In the genomic region with DNA sequence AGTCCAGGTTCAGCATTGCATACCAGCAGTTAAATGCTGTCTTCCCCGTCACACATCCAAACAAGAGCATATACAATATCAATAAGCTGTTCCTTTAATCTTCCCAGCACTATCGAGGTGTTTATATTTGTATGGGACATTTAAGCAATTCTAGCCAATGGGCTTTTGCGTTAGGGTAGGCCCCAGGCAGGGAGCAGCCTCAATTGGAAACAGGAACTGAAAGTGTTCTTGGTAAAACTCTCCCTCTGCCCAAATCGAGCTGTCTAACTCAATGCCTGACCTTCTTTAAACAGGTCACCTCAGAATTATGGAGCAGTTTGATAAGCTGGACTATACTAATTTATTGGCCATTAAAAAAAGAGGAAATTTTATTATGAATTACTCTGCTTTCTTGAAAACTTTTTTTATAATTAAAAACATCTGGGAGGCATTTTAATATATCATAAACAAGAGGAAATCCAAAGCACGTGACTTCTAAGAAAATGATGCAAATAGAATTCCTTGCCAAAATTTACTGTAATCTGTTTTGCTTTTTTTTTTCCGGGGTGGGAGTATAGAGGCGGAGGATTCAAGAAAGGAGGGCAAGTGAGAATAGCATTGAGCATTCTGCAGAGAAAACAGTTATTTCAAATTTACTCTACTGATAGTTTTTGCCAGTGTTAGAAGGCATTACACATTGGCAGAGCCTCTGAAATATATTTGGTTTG, we compare ENCODE assay signal across 8 cellular contexts.
DNase-seq lines count a peak whose midpoint lies in the region; ATAC-seq lines count a peak whose summit lies in the region.

No MANE protein-coding gene starts in this region.

- no peaks in the 10 kb centered on the region for H3K36me3 Mint-ChIP-seq in activated T-helper 1 cell treated with anti-CD3 and anti-CD28 coated beads, Interleukin-12 subunit alpha, Interleukin-12 subunit beta, Interleukin-2, Interleukin-4 antibody, amounts not matched to agents 30 ng/mL and 10 ng/mL and 1 ng/mL, durations not matched to agents 14 hours and 24 hours and 36 hours (ENCODE audit: low read depth)

- no peaks in the 10 kb centered on the region for H3K27me3 Mint-ChIP-seq in activated T-helper 1 cell treated with anti-CD3 and anti-CD28 coated beads, Interleukin-12 subunit alpha, Interleukin-12 subunit beta, Interleukin-2, Interleukin-4 antibody, amounts not matched to agents 30 ng/mL and 10 ng/mL and 1 ng/mL, durations not matched to agents 14 hours and 24 hours and 36 hours (ENCODE audit: insufficient read depth)

- DNase-seq in OCI-M1 (lab: John Stamatoyannopoulos, UW) (peak; percentile 96), fibroblast of the conjunctiva (ENCODE audit: low read depth) (peak; percentile 92), smooth muscle cell of the brain vasculature (ENCODE audit: low read depth, low spot score) (peak; percentile 54), iPS-NIHi7 (ENCODE audit: extremely low spot score) (no peak)
- no peak for DNase-seq in activated CD8-positive, alpha-beta memory T cell treated with anti-CD3 and anti-CD28 coated beads for 24 hours
- no peak for DNase-seq in activated T-helper 1 cell treated with anti-CD3 and anti-CD28 coated beads, Interleukin-12 subunit alpha, Interleukin-12 subunit beta, Interleukin-2, Interleukin-4 antibody, amounts not matched to agents 30 ng/mL and 10 ng/mL and 1 ng/mL, durations not matched to agents 14 hours and 24 hours and 36 hours (ENCODE audit: low spot score)

- H3K4me3 Mint-ChIP-seq in activated T-helper 1 cell treated with anti-CD3 and anti-CD28 coated beads, Interleukin-12 subunit alpha, Interleukin-12 subunit beta, Interleukin-2, Interleukin-4 antibody, amounts not matched to agents 30 ng/mL and 10 ng/mL and 1 ng/mL, durations not matched to agents 14 hours and 24 hours and 36 hours: no peak overlapping the region

- intact Hi-C loops in activated T-helper 1 cell treated with anti-CD3 and anti-CD28 coated beads, Interleukin-12 subunit alpha, Interleukin-12 subunit beta, Interleukin-2, Interleukin-4 antibody, amounts not matched to agents 30 ng/mL and 10 ng/mL and 1 ng/mL, durations not matched to agents 14 hours and 24 hours and 36 hours (cut with micrococcal nuclease): no loop called here

- no peaks in the 10 kb centered on the region for H3K9me3 Mint-ChIP-seq in activated T-helper 1 cell treated with anti-CD3 and anti-CD28 coated beads, Interleukin-12 subunit alpha, Interleukin-12 subunit beta, Interleukin-2, Interleukin-4 antibody, amounts not matched to agents 30 ng/mL and 10 ng/mL and 1 ng/mL, durations not matched to agents 14 hours and 24 hours and 36 hours

- H3K4me1 Mint-ChIP-seq in activated T-helper 1 cell treated with anti-CD3 and anti-CD28 coated beads, Interleukin-12 subunit alpha, Interleukin-12 subunit beta, Interleukin-2, Interleukin-4 antibody, amounts not matched to agents 30 ng/mL and 10 ng/mL and 1 ng/mL, durations not matched to agents 14 hours and 24 hours and 36 hours (ENCODE audit: low read depth): no peaks in the 10 kb centered on the region

- no peak overlapping the region for H3K27ac Mint-ChIP-seq in activated T-helper 1 cell treated with anti-CD3 and anti-CD28 coated beads, Interleukin-12 subunit alpha, Interleukin-12 subunit beta, Interleukin-2, Interleukin-4 antibody, amounts not matched to agents 30 ng/mL and 10 ng/mL and 1 ng/mL, durations not matched to agents 14 hours and 24 hours and 36 hours

- ATAC-seq in GM19025 (IDR thresholded peaks at IDR 0.05; ENCODE audit: low read depth, unreplicated experiment) (peak; percentile 89), HG02970 (IDR thresholded peaks at IDR 0.05; ENCODE audit: low FRiP score, unreplicated experiment) (peak; percentile 81)

Comparison
In these comparisons a context has a peak if more than half of its experiments do, and no peak if none do; other contexts are left out.
1. DNase-seq: peak in OCI-M1 (single experiment), fibroblast of the conjunctiva (single experiment) and smooth muscle cell of the brain vasculature (single experiment); none in activated CD8-positive, alpha-beta memory T cell treated with anti-CD3 and anti-CD28 coated beads for 24 hours (single experiment), activated T-helper 1 cell treated with anti-CD3 and anti-CD28 coated beads, Interleukin-12 subunit alpha, Interleukin-12 subunit beta, Interleukin-2, Interleukin-4 antibody, amounts not matched to agents 30 ng/mL and 10 ng/mL and 1 ng/mL, durations not matched to agents 14 hours and 24 hours and 36 hours (single experiment) and iPS-NIHi7 (single experiment).